Comparison of ENCODE assay signal across 11 cellular contexts in the genomic region with DNA sequence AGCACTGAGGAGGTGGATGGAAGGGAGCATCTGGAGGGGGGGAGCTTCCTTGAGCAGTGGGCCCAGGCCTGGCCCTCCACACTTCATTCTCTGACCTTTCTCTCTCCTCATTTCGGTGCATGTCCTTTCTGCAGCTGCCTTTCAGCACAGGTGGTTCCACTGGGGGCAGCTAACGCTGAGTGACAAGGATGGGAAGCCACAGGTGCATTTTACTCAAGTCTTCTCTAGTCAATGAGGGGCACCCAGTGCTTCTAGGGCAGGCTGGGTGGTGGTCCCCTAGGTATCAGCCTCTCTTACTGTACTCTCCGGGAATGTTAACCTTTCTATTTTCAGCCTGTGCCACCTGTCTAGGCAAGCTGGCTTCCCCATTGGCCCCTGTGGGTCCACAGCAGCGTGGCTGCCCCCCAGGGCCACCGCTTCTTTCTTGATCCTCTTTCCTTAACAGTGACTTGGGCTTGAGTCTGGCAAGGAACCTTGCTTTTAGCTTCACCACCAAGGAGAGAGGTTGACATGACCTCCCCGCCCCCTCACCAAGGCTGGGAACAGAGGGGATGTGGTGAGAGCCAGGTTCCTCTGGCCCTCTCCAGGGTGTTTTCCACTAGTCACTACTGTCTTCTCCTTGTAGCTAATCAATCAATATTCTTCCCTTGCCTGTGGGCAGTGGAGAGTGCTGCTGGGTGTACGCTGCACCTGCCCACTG. TPM values are rescaled to one million over a fixed set of nuclear protein-coding genes. Genes with fewer than 3 reads are reported as not detected.
A peak's percentile ranks its signal among the peaks of the same experiment; 100 is the strongest.
DNase-seq lines count a peak whose midpoint lies in the region; ATAC-seq and TF ChIP-seq lines count a peak whose summit lies in the region.
"Had no signal": no experiment of that assay in that cellular context is flagged by ENCODE, and none has a peak within 500 bp of the region (broad histone marks: within the 10 kb centered on the region; RNA-seq: fewer than 3 reads in every experiment).

No MANE protein-coding gene starts in this region.

- TF ChIP-seq EP300 in SK-N-SH (IDR thresholded peaks at IDR 0.05; ENCODE audit: borderline replicate concordance in 1 of 2, low read depth in 1 of 2, low read length in 1 of 2): no peak

- no peaks in the 10 kb centered on the region for H3K9me3 ChIP-seq in SK-N-SH
- no peaks in the 10 kb centered on the region for H3K9me3 ChIP-seq in SK-N-MC (ENCODE audit: low read depth, low read length)

- no peak for TF ChIP-seq CTCF in SK-N-SH (IDR thresholded peaks at IDR 0.05)

- peaks cover 42% of the 10 kb centered on the region for H3F3A ChIP-seq in SK-N-SH (replicated peaks; ENCODE audit: insufficient read depth)

- no peaks in the 10 kb centered on the region for H3K27me3 ChIP-seq in SK-N-SH (ENCODE audit: insufficient read depth)

- H3K4me3 ChIP-seq in SK-N-SH (ENCODE audit: low read depth in 2 of 2, low read length in 1 of 2) (no peak overlapping the region), SK-N-MC (no peak overlapping the region)

- DNase-seq in SK-N-SH: no peak
- no peak for DNase-seq in SK-N-MC (ENCODE audit: low read depth, low spot score)
- DNase-seq in epithelial cell of prostate (ENCODE audit: low read depth, low spot score): no peak
- no peak for DNase-seq in stimulated activated naive CD8-positive, alpha-beta T cell treated with anti-CD3 and anti-CD28 coated beads, Interleukin-15, Interleukin-2, amounts not matched to agents 100 U/mL and 50 U/mL, for 24 hours
- no peak for DNase-seq in NCI-H69 (lab: John Stamatoyannopoulos, UW)
- no peak for DNase-seq in epidermal melanocyte (ENCODE audit: insufficient read length, low spot score)
- no peak for DNase-seq in NCI-H1694 (lab: John Stamatoyannopoulos, UW)
- DNase-seq: activated T-cell treated with anti-CD3 and anti-CD28 coated beads for 4 hours; islet precursor cell; stimulated activated CD4-positive, alpha-beta T cell treated with anti-CD3 and anti-CD28 coated beads, Interleukin-15, amount 100 ng/mL, for 24 hours had no signal

- H2AFZ ChIP-seq in SK-N-SH (ENCODE audit: low read depth): no peak overlapping the region

- no peak overlapping the region for H3K4me2 ChIP-seq in SK-N-SH

- H3K36me3 ChIP-seq in SK-N-SH (replicated peaks in 1 of 2; ENCODE audit: control insufficient read depth in 1 of 2, insufficient read depth in 2 of 2, low read length in 1 of 2) (peaks cover 27 to 30% of the 10 kb centered on the region in 2 experiments), SK-N-MC (ENCODE audit: insufficient read depth, low read length) (peaks cover 49% of the 10 kb centered on the region)

- H3K9me2 ChIP-seq in SK-N-SH: no peaks in the 10 kb centered on the region

- H3K79me2 ChIP-seq in SK-N-SH (ENCODE audit: insufficient read depth): no peaks in the 10 kb centered on the region

- H3K9ac ChIP-seq in SK-N-SH (no peak overlapping the region), SK-N-MC (ENCODE audit: insufficient read length) (no peak overlapping the region)

- TF ChIP-seq RAD21 in SK-N-SH (IDR thresholded peaks at IDR 0.05; ENCODE audit: low read length): no peak

- 92% methylated on average over 7 of the region's 7 CpGs for WGBS in SK-N-SH (ENCODE audit: low lambda C conversion rate)

- H3K4me1 ChIP-seq in SK-N-SH (ENCODE audit: control insufficient read depth in 1 of 2, insufficient read depth in 2 of 2, low read depth in 1 of 2, low read length in 1 of 2): peaks cover 16 to 26% of the 10 kb centered on the region in 2 experiments

- POLR2A ChIA-PET in SK-N-SH (lab: Yijun Ruan, JAX): interaction anchor here (1.0 to 2.3 kb wide), 2 partner anchors 9 to 13 kb away, joined by 3 to 7 read pairs; no protein-coding TSS in a partner anchor

- H3K27ac ChIP-seq in SK-N-SH (ENCODE audit: low read depth in 2 of 2, low read length in 1 of 2) (peak overlapping the region; percentile 85 to 95; a peak in 3 of 4 replicates), SK-N-MC (peak overlapping the region; percentile 46), epithelial cell of prostate (peak overlapping the region; percentile 58)

- ATAC-seq in SK-N-SH treated with all-trans-retinoic acid at 6 μM for 48 hours: no peak
- ATAC-seq in stimulated activated naive CD8-positive, alpha-beta T cell treated with anti-CD3 and anti-CD28 coated beads, Interleukin-15, Interleukin-2, amounts not matched to agents 100 U/mL and 50 U/mL, for 24 hours: peak; percentile 3

- peaks cover 6% of the 10 kb centered on the region; the same call in 1 of the 2 replicates for H4K20me1 ChIP-seq in SK-N-SH (ENCODE audit: insufficient read depth)

- CTCF ChIA-PET in SK-N-SH (lab: Yijun Ruan, JAX): interaction anchor here (0.6 to 19.0 kb wide), 38 partner anchors 9 to 372 kb away, joined by 3 to 392 read pairs (median 5); partner anchors contain the start of genes S100PBP, SYNC and YARS1

TF ChIP-seq in SK-N-SH, 30 proteins besides CTCF, POLR2A, EP300 and RAD21 (continues in another document):
- TF ChIP-seq PBX3 (IDR thresholded peaks at IDR 0.05) (no peak), GATA2 (CRISPR knock-in tag; IDR thresholded peaks at IDR 0.05) (no peak), NRF1 (IDR thresholded peaks at IDR 0.05; ENCODE audit: low read depth, low read length) (no peak), ELF1 (IDR thresholded peaks at IDR 0.05) (no peak), GABPA (IDR thresholded peaks at IDR 0.05; ENCODE audit: low read depth) (no peak), FOXM1 (IDR thresholded peaks at IDR 0.05; ENCODE audit: low read depth) (no peak), TEAD4 (IDR thresholded peaks at IDR 0.05; ENCODE audit: borderline replicate concordance, insufficient read depth) (no peak), CHD2 (IDR thresholded peaks at IDR 0.05; ENCODE audit: low read length, partially characterized antibody) (no peak), MEF2A (IDR thresholded peaks at IDR 0.05; ENCODE audit: borderline replicate concordance, low read depth) (no peak)

TF ChIP-seq in SK-N-SH treated with all-trans-retinoic acid at 6 μM for 48 hours, 23 proteins besides CTCF, POLR2A, EP300 and RAD21 (continues in another document):
- TF ChIP-seq ZNF565 (CRISPR knock-in tag; conservative IDR thresholded peaks at IDR 0.05; ENCODE audit: low read depth) (no peak), PPARA (CRISPR knock-in tag; IDR thresholded peaks at IDR 0.05; ENCODE audit: borderline replicate concordance) (no peak), ZFP3 (CRISPR knock-in tag; IDR thresholded peaks at IDR 0.05) (no peak), CSRNP3 (CRISPR knock-in tag; IDR thresholded peaks at IDR 0.05) (no peak), GLIS3 (CRISPR knock-in tag; IDR thresholded peaks at IDR 0.05) (no peak), OSR1 (CRISPR knock-in tag; IDR thresholded peaks at IDR 0.05) (no peak), POU6F1 (CRISPR knock-in tag; IDR thresholded peaks at IDR 0.05; ENCODE audit: borderline replicate concordance, low read depth) (no peak), ARNTL (CRISPR knock-in tag; IDR thresholded peaks at IDR 0.05; ENCODE audit: borderline replicate concordance, low read depth) (no peak), CSDC2 (CRISPR knock-in tag; IDR thresholded peaks at IDR 0.05) (no peak), ESRRG (CRISPR knock-in tag; IDR thresholded peaks at IDR 0.05) (no peak), TOX (CRISPR knock-in tag; IDR thresholded peaks at IDR 0.05; ENCODE audit: borderline replicate concordance) (no peak), ZFP30 (CRISPR knock-in tag; IDR thresholded peaks at IDR 0.05) (no peak), ZC3H10 (CRISPR knock-in tag; IDR thresholded peaks at IDR 0.05) (no peak)
- TF ChIP-seq, protein P1, sequence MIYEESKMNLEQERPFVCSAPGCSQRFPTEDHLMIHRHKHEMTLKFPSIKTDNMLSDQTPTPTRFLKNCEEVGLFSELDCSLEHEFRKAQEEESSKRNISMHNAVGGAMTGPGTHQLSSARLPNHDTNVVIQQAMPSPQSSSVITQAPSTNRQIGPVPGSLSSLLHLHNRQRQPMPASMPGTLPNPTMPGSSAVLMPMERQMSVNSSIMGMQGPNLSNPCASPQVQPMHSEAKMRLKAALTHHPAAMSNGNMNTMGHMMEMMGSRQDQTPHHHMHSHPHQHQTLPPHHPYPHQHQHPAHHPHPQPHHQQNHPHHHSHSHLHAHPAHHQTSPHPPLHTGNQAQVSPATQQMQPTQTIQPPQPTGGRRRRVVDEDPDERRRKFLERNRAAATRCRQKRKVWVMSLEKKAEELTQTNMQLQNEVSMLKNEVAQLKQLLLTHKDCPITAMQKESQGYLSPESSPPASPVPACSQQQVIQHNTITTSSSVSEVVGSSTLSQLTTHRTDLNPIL (CRISPR knock-in tag; IDR thresholded peaks at IDR 0.05; ENCODE audit: low read depth): no peak

RNA-seq across cellular contexts. Expression of gene YARS1, which starts 43.2 kb away (rescaled TPM):
- 31.9 and 46.3 TPM in 2 replicates for polyA plus RNA-seq in SK-N-SH (2012; rRNA removed)
- polyA plus RNA-seq in SK-N-SH (2012; cell fraction: cytosol; rRNA removed): 41.7 and 41.8 TPM in 2 replicates
- 65.5 and 101 TPM in 2 replicates for polyA plus RNA-seq in SK-N-SH (2012; cell fraction: nucleus; rRNA removed)

RNA-seq across cellular contexts. Expression of gene S100PBP, which starts 43.5 kb away (rescaled TPM):
- 13.2 and 19.2 TPM in 2 replicates for polyA plus RNA-seq in SK-N-SH (2012; rRNA removed)
- polyA plus RNA-seq in SK-N-SH (2012; cell fraction: cytosol; rRNA removed): 16.3 and 16.6 TPM in 2 replicates
- polyA plus RNA-seq in SK-N-SH (2012; cell fraction: nucleus; rRNA removed): 23.7 and 53.3 TPM in 2 replicates
